ENCODE assay signal across 1 cellular context in the genomic region with DNA sequence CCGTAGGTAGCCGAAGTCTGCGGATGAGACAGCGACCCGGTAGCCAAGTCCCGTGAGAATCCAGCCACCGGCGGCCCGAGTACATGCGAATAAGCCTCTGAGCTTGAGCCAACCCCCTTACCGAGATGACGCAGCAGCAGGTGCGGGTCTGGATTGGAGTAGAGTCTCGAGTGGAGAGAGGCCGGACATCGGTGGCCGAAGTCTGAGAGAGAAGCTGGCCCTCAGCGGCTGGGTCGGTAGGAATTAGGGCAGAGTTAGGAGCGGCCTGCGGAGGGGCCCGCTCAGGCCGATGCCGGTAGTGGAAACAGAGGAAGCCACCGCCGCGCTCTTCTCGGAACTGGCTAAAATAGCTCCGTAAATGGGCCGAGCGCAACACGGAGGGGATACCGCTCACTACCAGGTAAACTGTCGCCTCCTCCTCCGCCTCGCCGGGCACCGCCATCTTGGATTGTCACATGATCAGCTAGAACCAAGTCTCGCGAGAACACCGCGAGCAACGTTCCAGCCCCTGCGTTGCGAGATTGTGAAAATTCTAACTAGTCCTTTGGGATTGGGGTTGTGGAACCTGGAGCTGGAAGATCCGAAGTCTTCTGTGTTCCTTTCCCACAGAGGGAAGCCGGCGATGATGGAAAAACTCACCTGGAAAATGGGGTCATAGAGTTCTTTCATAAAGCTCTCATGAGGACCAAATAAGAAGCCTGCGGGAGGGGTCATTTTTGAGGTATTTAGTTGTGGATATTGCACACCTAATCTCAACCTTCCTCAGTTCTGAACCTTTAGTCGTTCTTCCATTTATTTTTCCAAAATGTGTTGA.
TF ChIP-seq lines count a peak whose summit lies in the region.

Gene GPATCH3, minus strand, starts transcription at position 467 of the 814 bp plus-strand sequence. Its CDS starts 25 bp downstream, at position 442.

TF ChIP-seq in K562, 482 proteins besides CTCF, POLR2A, EP300 and RAD21 (continued from another document and continues in another):
- TF ChIP-seq RBM22 (IDR thresholded peaks at IDR 0.05; ENCODE audit: low read depth, low read length, poor library complexity, severe bottlenecking) = no peak
- 0 out of 2 replicates have a peak, but pooled peaks have one; percentile 3 for TF ChIP-seq ZNF644 (tag; IDR thresholded peaks at IDR 0.05; ENCODE audit: low read depth)
- peak; percentile 98 for TF ChIP-seq HMBOX1 (IDR thresholded peaks at IDR 0.05)
- TF ChIP-seq, protein P1, sequence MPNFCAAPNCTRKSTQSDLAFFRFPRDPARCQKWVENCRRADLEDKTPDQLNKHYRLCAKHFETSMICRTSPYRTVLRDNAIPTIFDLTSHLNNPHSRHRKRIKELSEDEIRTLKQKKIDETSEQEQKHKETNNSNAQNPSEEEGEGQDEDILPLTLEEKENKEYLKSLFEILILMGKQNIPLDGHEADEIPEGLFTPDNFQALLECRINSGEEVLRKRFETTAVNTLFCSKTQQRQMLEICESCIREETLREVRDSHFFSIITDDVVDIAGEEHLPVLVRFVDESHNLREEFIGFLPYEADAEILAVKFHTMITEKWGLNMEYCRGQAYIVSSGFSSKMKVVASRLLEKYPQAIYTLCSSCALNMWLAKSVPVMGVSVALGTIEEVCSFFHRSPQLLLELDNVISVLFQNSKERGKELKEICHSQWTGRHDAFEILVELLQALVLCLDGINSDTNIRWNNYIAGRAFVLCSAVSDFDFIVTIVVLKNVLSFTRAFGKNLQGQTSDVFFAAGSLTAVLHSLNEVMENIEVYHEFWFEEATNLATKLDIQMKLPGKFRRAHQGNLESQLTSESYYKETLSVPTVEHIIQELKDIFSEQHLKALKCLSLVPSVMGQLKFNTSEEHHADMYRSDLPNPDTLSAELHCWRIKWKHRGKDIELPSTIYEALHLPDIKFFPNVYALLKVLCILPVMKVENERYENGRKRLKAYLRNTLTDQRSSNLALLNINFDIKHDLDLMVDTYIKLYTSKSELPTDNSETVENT (CRISPR knock-in tag; IDR thresholded peaks at IDR 0.05) = peak; percentile 74
- TF ChIP-seq ILK (tag; IDR thresholded peaks at IDR 0.05; ENCODE audit: borderline replicate concordance, low read depth) = no peak
- TF ChIP-seq MTA1 (IDR thresholded peaks at IDR 0.05; ENCODE audit: borderline replicate concordance) = no peak
- no peak for TF ChIP-seq ZBTB5 (IDR thresholded peaks at IDR 0.05)
- TF ChIP-seq POLR2AphosphoS2 (IDR thresholded peaks at IDR 0.05; ENCODE audit: low read length) = peak; percentile 83; the same call in 1 of the 2 replicates
- TF ChIP-seq PURB (CRISPR knock-in tag; IDR thresholded peaks at IDR 0.05; ENCODE audit: low read depth) = no peak
- peak; percentile 84 for TF ChIP-seq HCFC1 (IDR thresholded peaks at IDR 0.05; ENCODE audit: low read depth, low read length)
- TF ChIP-seq USF2 (CRISPR knock-in tag; IDR thresholded peaks at IDR 0.05) = peak; percentile 99
- peak; percentile 98 to 99 (median 99) for TF ChIP-seq YY1 (IDR thresholded peaks at IDR 0.05; ENCODE audit: borderline replicate concordance in 1 of 3, control insufficient read depth in 1 of 3, extremely low read depth in 1 of 3, insufficient read depth in 3 of 3, insufficient read length in 1 of 3, insufficient replicate concordance in 2 of 3, low read depth in 1 of 3, low read length in 2 of 3)
- TF ChIP-seq, protein P2, sequence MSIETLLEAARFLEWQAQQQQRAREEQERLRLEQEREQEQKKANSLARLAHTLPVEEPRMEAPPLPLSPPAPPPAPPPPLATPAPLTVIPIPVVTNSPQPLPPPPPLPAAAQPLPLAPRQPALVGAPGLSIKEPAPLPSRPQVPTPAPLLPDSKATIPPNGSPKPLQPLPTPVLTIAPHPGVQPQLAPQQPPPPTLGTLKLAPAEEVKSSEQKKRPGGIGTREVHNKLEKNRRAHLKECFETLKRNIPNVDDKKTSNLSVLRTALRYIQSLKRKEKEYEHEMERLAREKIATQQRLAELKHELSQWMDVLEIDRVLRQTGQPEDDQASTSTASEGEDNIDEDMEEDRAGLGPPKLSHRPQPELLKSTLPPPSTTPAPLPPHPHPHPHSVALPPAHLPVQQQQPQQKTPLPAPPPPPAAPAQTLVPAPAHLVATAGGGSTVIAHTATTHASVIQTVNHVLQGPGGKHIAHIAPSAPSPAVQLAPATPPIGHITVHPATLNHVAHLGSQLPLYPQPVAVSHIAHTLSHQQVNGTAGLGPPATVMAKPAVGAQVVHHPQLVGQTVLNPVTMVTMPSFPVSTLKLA (conservative IDR thresholded peaks at IDR 0.05) = peak; percentile 69 to 93
- TF ChIP-seq ZNF778 (CRISPR knock-in tag; IDR thresholded peaks at IDR 0.05) = no peak
- TF ChIP-seq RUNX1 (IDR thresholded peaks at IDR 0.05; ENCODE audit: low read depth) = 0 out of 2 replicates have a peak, but pooled peaks have one; percentile 55
- peak; percentile 45; the same call in 1 of the 2 replicates for TF ChIP-seq ZBTB17 (CRISPR knock-in tag; IDR thresholded peaks at IDR 0.05)
- TF ChIP-seq KDM5B (IDR thresholded peaks at IDR 0.05; ENCODE audit: insufficient replicate concordance, low read depth, low read length) = peak; percentile 89
- TF ChIP-seq ZNF23 (CRISPR knock-in tag; IDR thresholded peaks at IDR 0.05) = no peak
- TF ChIP-seq, protein P3, sequence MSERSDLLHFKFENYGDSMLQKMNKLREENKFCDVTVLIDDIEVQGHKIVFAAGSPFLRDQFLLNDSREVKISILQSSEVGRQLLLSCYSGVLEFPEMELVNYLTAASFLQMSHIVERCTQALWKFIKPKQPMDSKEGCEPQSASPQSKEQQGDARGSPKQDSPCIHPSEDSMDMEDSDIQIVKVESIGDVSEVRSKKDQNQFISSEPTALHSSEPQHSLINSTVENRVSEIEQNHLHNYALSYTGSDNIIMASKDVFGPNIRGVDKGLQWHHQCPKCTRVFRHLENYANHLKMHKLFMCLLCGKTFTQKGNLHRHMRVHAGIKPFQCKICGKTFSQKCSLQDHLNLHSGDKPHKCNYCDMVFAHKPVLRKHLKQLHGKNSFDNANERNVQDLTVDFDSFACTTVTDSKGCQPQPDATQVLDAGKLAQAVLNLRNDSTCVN (CRISPR knock-in tag; IDR thresholded peaks at IDR 0.05) = 0 out of 2 replicates have a peak, but pooled peaks have one; percentile 3
- peak in 1 of 2 experiments; percentile 63; a peak in 1 of 4 replicates for TF ChIP-seq RCOR1 (IDR thresholded peaks at IDR 0.05; ENCODE audit: borderline replicate concordance in 1 of 2, low read depth in 2 of 2, low read length in 2 of 2)
- TF ChIP-seq, protein P4, sequence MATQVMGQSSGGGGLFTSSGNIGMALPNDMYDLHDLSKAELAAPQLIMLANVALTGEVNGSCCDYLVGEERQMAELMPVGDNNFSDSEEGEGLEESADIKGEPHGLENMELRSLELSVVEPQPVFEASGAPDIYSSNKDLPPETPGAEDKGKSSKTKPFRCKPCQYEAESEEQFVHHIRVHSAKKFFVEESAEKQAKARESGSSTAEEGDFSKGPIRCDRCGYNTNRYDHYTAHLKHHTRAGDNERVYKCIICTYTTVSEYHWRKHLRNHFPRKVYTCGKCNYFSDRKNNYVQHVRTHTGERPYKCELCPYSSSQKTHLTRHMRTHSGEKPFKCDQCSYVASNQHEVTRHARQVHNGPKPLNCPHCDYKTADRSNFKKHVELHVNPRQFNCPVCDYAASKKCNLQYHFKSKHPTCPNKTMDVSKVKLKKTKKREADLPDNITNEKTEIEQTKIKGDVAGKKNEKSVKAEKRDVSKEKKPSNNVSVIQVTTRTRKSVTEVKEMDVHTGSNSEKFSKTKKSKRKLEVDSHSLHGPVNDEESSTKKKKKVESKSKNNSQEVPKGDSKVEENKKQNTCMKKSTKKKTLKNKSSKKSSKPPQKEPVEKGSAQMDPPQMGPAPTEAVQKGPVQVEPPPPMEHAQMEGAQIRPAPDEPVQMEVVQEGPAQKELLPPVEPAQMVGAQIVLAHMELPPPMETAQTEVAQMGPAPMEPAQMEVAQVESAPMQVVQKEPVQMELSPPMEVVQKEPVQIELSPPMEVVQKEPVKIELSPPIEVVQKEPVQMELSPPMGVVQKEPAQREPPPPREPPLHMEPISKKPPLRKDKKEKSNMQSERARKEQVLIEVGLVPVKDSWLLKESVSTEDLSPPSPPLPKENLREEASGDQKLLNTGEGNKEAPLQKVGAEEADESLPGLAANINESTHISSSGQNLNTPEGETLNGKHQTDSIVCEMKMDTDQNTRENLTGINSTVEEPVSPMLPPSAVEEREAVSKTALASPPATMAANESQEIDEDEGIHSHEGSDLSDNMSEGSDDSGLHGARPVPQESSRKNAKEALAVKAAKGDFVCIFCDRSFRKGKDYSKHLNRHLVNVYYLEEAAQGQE (CRISPR knock-in tag; IDR thresholded peaks at IDR 0.05; ENCODE audit: low read depth) = 0 out of 2 replicates have a peak, but pooled peaks have one; percentile 63
- 0 out of 2 replicates have a peak, but pooled peaks have one; percentile 51 for TF ChIP-seq ZNF512 (tag; IDR thresholded peaks at IDR 0.05)
- TF ChIP-seq TEAD1 (CRISPR knock-in tag; IDR thresholded peaks at IDR 0.05) = peak; percentile 5 to 83; a peak in 1 of 4 replicates
- TF ChIP-seq GTF2F1 (IDR thresholded peaks at IDR 0.05; ENCODE audit: low read depth, low read length) = peak; percentile 75; the same call in 1 of the 2 replicates
- peak; percentile 97 for TF ChIP-seq TBP (optimal IDR thresholded peaks at IDR 0.05; ENCODE audit: low read depth, low read length)
- TF ChIP-seq ARID1B (IDR thresholded peaks at IDR 0.05) = 0 out of 2 replicates have a peak, but pooled peaks have one; percentile 19
- no peak; the same call in 1 of the 2 replicates for TF ChIP-seq ZNF766 (CRISPR knock-in tag; conservative IDR thresholded peaks at IDR 0.05)
- TF ChIP-seq, protein P5, sequence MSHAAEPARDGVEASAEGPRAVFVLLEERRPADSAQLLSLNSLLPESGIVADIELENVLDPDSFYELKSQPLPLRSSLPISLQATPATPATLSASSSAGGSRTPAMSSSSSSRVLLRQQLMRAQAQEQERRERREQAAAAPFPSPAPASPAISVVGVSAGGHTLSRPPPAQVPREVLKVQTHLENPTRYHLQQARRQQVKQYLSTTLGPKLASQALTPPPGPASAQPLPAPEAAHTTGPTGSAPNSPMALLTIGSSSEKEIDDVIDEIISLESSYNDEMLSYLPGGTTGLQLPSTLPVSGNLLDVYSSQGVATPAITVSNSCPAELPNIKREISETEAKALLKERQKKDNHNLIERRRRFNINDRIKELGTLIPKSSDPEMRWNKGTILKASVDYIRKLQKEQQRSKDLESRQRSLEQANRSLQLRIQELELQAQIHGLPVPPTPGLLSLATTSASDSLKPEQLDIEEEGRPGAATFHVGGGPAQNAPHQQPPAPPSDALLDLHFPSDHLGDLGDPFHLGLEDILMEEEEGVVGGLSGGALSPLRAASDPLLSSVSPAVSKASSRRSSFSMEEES (CRISPR knock-in tag; IDR thresholded peaks at IDR 0.05) = peak; percentile 98
- peak; percentile 59 for TF ChIP-seq TEAD4 (IDR thresholded peaks at IDR 0.05; ENCODE audit: low read length)
- no peak for TF ChIP-seq TEAD4 (CRISPR knock-in tag; IDR thresholded peaks at IDR 0.05; ENCODE audit: borderline replicate concordance)
- TF ChIP-seq ZEB2 (IDR thresholded peaks at IDR 0.05) = peak; percentile 33; the same call in 1 of the 2 replicates
